Comparison of ENCODE assay signal across 8 cellular contexts in genomic region chr1:145095284-145096057, GRCh38. TPM values are rescaled to one million over a fixed set of nuclear protein-coding genes. Genes with fewer than 3 reads are reported as not detected.
DNase-seq lines count a peak whose midpoint lies in the region; ATAC-seq and TF ChIP-seq lines count a peak whose summit lies in the region.
"Not testable (repeated sequence)": the region's sequence is repeated elsewhere in the genome, so short reads cannot be mapped to it uniquely, and the experiment has no call there.

TSS of gene FAM72D (plus strand) at chr1:145095974. CDS start at chr1:145096848, 874 bp downstream.
TSS of gene SRGAP2B (minus strand) at chr1:145095328. CDS start at chr1:145092901, 2,427 bp downstream.

- TF ChIP-seq EP300 in stomach (IDR thresholded peaks at IDR 0.05): not testable (repeated sequence)

- not testable (repeated sequence) for H3K27me3 Mint-ChIP-seq in activated naive CD4-positive, alpha-beta T cell treated with anti-CD3 and anti-CD28 coated beads, Interleukin-2, amount 10 ng/mL, durations not matched to agents 7 days and 5 days

- not testable (repeated sequence) for H3K4me1 ChIP-seq in mucosa of descending colon (ENCODE audit: low read depth); stomach

- H3K4me1 Mint-ChIP-seq in activated naive CD4-positive, alpha-beta T cell treated with anti-CD3 and anti-CD28 coated beads, Interleukin-2, amount 10 ng/mL, durations not matched to agents 7 days and 5 days: not testable (repeated sequence)

- intact Hi-C loops in mucosa of descending colon (cut with DNase I, micrococcal nuclease); stomach (cut with DNase I; ENCODE audit: low total_unique reads): not testable (repeated sequence)

- not testable (repeated sequence) for H3K27me3 ChIP-seq in stomach

- TF ChIP-seq POLR2A in NB4 (IDR thresholded peaks at IDR 0.05; ENCODE audit: extremely low read depth, insufficient read length); stomach (IDR thresholded peaks at IDR 0.05): not testable (repeated sequence)

- CTCF ChIA-PET in activated naive CD4-positive, alpha-beta T cell treated with anti-CD3 and anti-CD28 coated beads, Interleukin-2, amount 10 ng/mL, durations not matched to agents 7 days and 5 days (lab: Charles Lee): not testable (repeated sequence)

- DNase-seq in NB4 (ENCODE audit: low read depth); activated naive CD4-positive, alpha-beta T cell treated with anti-CD3 and anti-CD28 coated beads, Interleukin-2, amount 10 ng/mL, durations not matched to agents 7 days and 5 days; fibroblast of the aortic adventitia (ENCODE audit: low read depth); mucosa of descending colon; stomach: not testable (repeated sequence)

- ATAC-seq in GM21423 (IDR thresholded peaks at IDR 0.05; ENCODE audit: unreplicated experiment) (peak; percentile 79), HG03039 (IDR thresholded peaks at IDR 0.05; ENCODE audit: unreplicated experiment) (peak; percentile 84), mucosa of descending colon (peak; percentile 87)

- peak within 1 kb of the TSS; percentile 87 for H3K4me3 Mint-ChIP-seq in activated naive CD4-positive, alpha-beta T cell treated with anti-CD3 and anti-CD28 coated beads, Interleukin-2, amount 10 ng/mL, durations not matched to agents 7 days and 5 days

- peak within 1 kb of the TSS; percentile 51 to 77 (median 67) for H3K27ac ChIP-seq in stomach

- H3K36me3 Mint-ChIP-seq in activated naive CD4-positive, alpha-beta T cell treated with anti-CD3 and anti-CD28 coated beads, Interleukin-2, amount 10 ng/mL, durations not matched to agents 7 days and 5 days: not testable (repeated sequence)

- H3K9me3 ChIP-seq in mucosa of descending colon, stomach: not testable (repeated sequence)

- H3K27ac Mint-ChIP-seq in activated naive CD4-positive, alpha-beta T cell treated with anti-CD3 and anti-CD28 coated beads, Interleukin-2, amount 10 ng/mL, durations not matched to agents 7 days and 5 days: not testable (repeated sequence)

- H3K9me3 Mint-ChIP-seq in activated naive CD4-positive, alpha-beta T cell treated with anti-CD3 and anti-CD28 coated beads, Interleukin-2, amount 10 ng/mL, durations not matched to agents 7 days and 5 days: not testable (repeated sequence)

- H3K4me3 ChIP-seq in GM12875 (ENCODE audit: low read depth, low read length) (peak within 1 kb of the TSS; percentile 46), NB4 (ENCODE audit: low read depth, low read length) (peak within 1 kb of the TSS; percentile 50), fibroblast of the aortic adventitia (ENCODE audit: low read depth, low read length) (peak within 1 kb of the TSS; percentile 58), stomach (peak within 1 kb of the TSS; percentile 32 to 46 (median 42))
- H3K4me3 ChIP-seq in mucosa of descending colon: not testable (repeated sequence)

- H3K36me3 ChIP-seq in mucosa of descending colon (ENCODE audit: low read depth); stomach: not testable (repeated sequence)

- TF ChIP-seq CTCF in GM12875 (IDR thresholded peaks at IDR 0.05; ENCODE audit: borderline replicate concordance, insufficient read depth, low read depth, low read length); NB4 (IDR thresholded peaks at IDR 0.05; ENCODE audit: low read depth, low read length); fibroblast of the aortic adventitia (IDR thresholded peaks at IDR 0.05; ENCODE audit: insufficient read depth, low read length); mucosa of descending colon (IDR thresholded peaks at IDR 0.05); stomach (IDR thresholded peaks at IDR 0.05): not testable (repeated sequence)

- no CpG with 5 or more reads among the region's 47 CpGs for WGBS in stomach, 5 donors

RNA-seq across cellular contexts. Expression of gene FAM72D, which starts in this region (rescaled TPM):
- 2.2 TPM in 1 of 2 replicates, not detected in the other for total RNA-seq in fibroblast of the aortic adventitia (ENCODE audit: low replicate concordance)
- 1 to 10 TPM in 1 of 3 donors, under 1 TPM in 2; 0.19 to 1.1 (median 0.26) TPM for total RNA-seq in mucosa of descending colon
- total RNA-seq in stomach: 1 to 10 TPM in 1 of 5 donors, under 1 TPM in 1, not detected in 3; 0.58 to 1.5 TPM
- polyA plus RNA-seq in stomach: under 1 TPM in 2 of 3 donors, not detected in 1; 0.68 TPM

RNA-seq across cellular contexts. Expression of gene SRGAP2B, which starts in this region (rescaled TPM):
- total RNA-seq in fibroblast of the aortic adventitia (ENCODE audit: low replicate concordance) (32.3 and 99.2 TPM in 2 replicates), mucosa of descending colon (10 to 100 TPM in 2 of 3 donors, 1 to 10 TPM in 1; 5.7 to 25.8 (median 10.6) TPM), stomach (10 to 100 TPM in 4 of 5 donors, 1 to 10 TPM in 1; 1.6 to 18.7 (median 16.3) TPM)
- 1 to 10 TPM; 2.8 to 7.2 (median 3.1) TPM for polyA plus RNA-seq in stomach
